ENCODE assay signal across 29 cellular contexts in the genomic region with DNA sequence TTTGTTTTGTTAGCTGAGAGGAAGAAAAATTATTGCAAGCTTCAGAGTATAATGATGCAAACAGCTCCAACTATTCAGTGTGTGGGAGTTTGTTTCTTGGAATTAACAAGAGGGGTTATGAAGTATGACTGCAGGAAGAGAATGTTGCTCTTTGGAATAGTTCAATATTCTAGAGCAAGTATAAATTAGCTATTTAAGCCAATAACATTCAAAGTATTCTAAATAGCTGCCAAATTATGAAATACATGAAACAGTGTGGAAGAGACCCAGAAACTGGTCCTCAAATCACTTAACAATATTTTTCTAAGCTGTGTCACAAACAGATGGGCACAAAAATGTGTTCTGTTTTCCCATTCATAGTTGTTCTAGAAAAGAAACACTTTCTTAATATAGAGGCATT. TPM values are rescaled to one million over a fixed set of nuclear protein-coding genes. Genes with fewer than 3 reads are reported as not detected.
"Had no signal": no experiment of that assay in that cellular context is flagged by ENCODE, and none has a peak within 500 bp of the region (broad histone marks: within the 10 kb centered on the region; RNA-seq: fewer than 3 reads in every experiment).

No MANE protein-coding gene starts in this region.

- H3K9ac ChIP-seq: parathyroid adenoma had no signal

- H3K9me3 Mint-ChIP-seq: activated CD4-positive, alpha-beta memory T cell treated with anti-CD3 and anti-CD28 coated beads, Interleukin-2, amount 10 ng/mL, durations not matched to agents 7 days and 5 days; activated CD4-positive, alpha-beta T cell treated with anti-CD3 and anti-CD28 coated beads, Interleukin-2, amount 10 ng/mL, durations not matched to agents 24 days and 14 days; activated naive CD4-positive, alpha-beta T cell treated with anti-CD3 and anti-CD28 coated beads, Interleukin-2, amount 50 U/mL, for 24 hours; activated T-helper 1 cell treated with anti-CD3 and anti-CD28 coated beads, Interleukin-12 subunit alpha, Interleukin-12 subunit beta, Interleukin-2, Interleukin-4 antibody, amounts not matched to agents 30 ng/mL and 10 ng/mL and 1 ng/mL, durations not matched to agents 14 hours and 24 hours and 36 hours; effector memory CD8-positive, alpha-beta T cell had no signal

- H3K4me1 ChIP-seq: ascending aorta, parathyroid adenoma, stomach, transverse colon, uterus had no signal

- H2AFZ ChIP-seq: parathyroid adenoma had no signal

- H3K4me3 ChIP-seq: ascending aorta, dorsolateral prefrontal cortex, smooth muscle cell, stomach, transverse colon, uterus had no signal

- H3K27ac ChIP-seq: ascending aorta, brain microvascular endothelial cell, dorsolateral prefrontal cortex, parathyroid adenoma, stomach, transverse colon, uterus had no signal

- H3K27me3 Mint-ChIP-seq: stimulated activated memory B cell treated with anti-CD40 and anti-IgM and Interleukin-4, amounts not matched to agents 10 μg/mL and 1 μg/mL and 100 μg/mL, for 72 hours had no signal

- H3K36me3 Mint-ChIP-seq: activated naive CD4-positive, alpha-beta T cell treated with anti-CD3 and anti-CD28 coated beads, Interleukin-2, amount 50 U/mL, for 24 hours; immature natural killer cell; natural killer cell; stimulated activated memory B cell treated with anti-CD40 and anti-IgM and Interleukin-4, amounts not matched to agents 10 μg/mL and 1 μg/mL and 100 μg/mL, for 72 hours had no signal

- H3K4me2 ChIP-seq: smooth muscle cell had no signal

- H3K79me2 ChIP-seq: parathyroid adenoma had no signal

- DNase-seq: activated CD4-positive, alpha-beta memory T cell treated with anti-CD3 and anti-CD28 coated beads, Interleukin-2, amount 10 ng/mL, durations not matched to agents 7 days and 5 days; activated CD4-positive, alpha-beta T cell treated with anti-CD3 and anti-CD28 coated beads, Interleukin-2, amount 10 ng/mL, durations not matched to agents 24 days and 14 days; activated gamma-delta T cell treated with Interleukin-2 at 50 U/mL for 16 hours; brain microvascular endothelial cell; central memory CD4-positive, alpha-beta T cell; dorsolateral prefrontal cortex; effector memory CD8-positive, alpha-beta T cell; immature natural killer cell; mammary epithelial cell; midbrain; natural killer cell; stimulated activated CD4-positive, alpha-beta T cell treated with anti-CD3 and anti-CD28 coated beads, Interleukin-15, amount 100 ng/mL, for 24 hours; stomach; SW 1271; T-helper 17 cell; transverse colon; uterus had no signal

- H3K4me3 Mint-ChIP-seq: activated CD4-positive, alpha-beta memory T cell treated with anti-CD3 and anti-CD28 coated beads, Interleukin-2, amount 10 ng/mL, durations not matched to agents 7 days and 5 days; activated CD4-positive, alpha-beta T cell treated with anti-CD3 and anti-CD28 coated beads, Interleukin-2, amount 10 ng/mL, durations not matched to agents 24 days and 14 days; activated naive CD4-positive, alpha-beta T cell treated with anti-CD3 and anti-CD28 coated beads, Interleukin-2, amount 50 U/mL, for 24 hours; activated T-helper 1 cell treated with anti-CD3 and anti-CD28 coated beads, Interleukin-12 subunit alpha, Interleukin-12 subunit beta, Interleukin-2, Interleukin-4 antibody, amounts not matched to agents 30 ng/mL and 10 ng/mL and 1 ng/mL, durations not matched to agents 14 hours and 24 hours and 36 hours; effector memory CD8-positive, alpha-beta T cell; immature natural killer cell; natural killer cell; stimulated activated memory B cell treated with anti-CD40 and anti-IgM and Interleukin-4, amounts not matched to agents 10 μg/mL and 1 μg/mL and 100 μg/mL, for 72 hours; T-helper 17 cell had no signal

- H3K4me1 Mint-ChIP-seq: activated CD4-positive, alpha-beta memory T cell treated with anti-CD3 and anti-CD28 coated beads, Interleukin-2, amount 10 ng/mL, durations not matched to agents 7 days and 5 days; activated CD4-positive, alpha-beta T cell treated with anti-CD3 and anti-CD28 coated beads, Interleukin-2, amount 10 ng/mL, durations not matched to agents 24 days and 14 days; activated naive CD4-positive, alpha-beta T cell treated with anti-CD3 and anti-CD28 coated beads, Interleukin-2, amount 50 U/mL, for 24 hours; immature natural killer cell; natural killer cell; stimulated activated memory B cell treated with anti-CD40 and anti-IgM and Interleukin-4, amounts not matched to agents 10 μg/mL and 1 μg/mL and 100 μg/mL, for 72 hours; T-helper 17 cell had no signal

- H3K36me3 ChIP-seq: ascending aorta, brain microvascular endothelial cell, stomach, transverse colon, uterus had no signal

- H3K27me3 ChIP-seq: ascending aorta, brain microvascular endothelial cell, dorsolateral prefrontal cortex, stomach, transverse colon, uterus had no signal

- H3K9me3 ChIP-seq: ascending aorta, stomach, transverse colon, uterus had no signal

- H3K27ac Mint-ChIP-seq: activated CD4-positive, alpha-beta memory T cell treated with anti-CD3 and anti-CD28 coated beads, Interleukin-2, amount 10 ng/mL, durations not matched to agents 7 days and 5 days; activated CD4-positive, alpha-beta T cell treated with anti-CD3 and anti-CD28 coated beads, Interleukin-2, amount 10 ng/mL, durations not matched to agents 24 days and 14 days; activated naive CD4-positive, alpha-beta T cell treated with anti-CD3 and anti-CD28 coated beads, Interleukin-2, amount 50 U/mL, for 24 hours; activated T-helper 1 cell treated with anti-CD3 and anti-CD28 coated beads, Interleukin-12 subunit alpha, Interleukin-12 subunit beta, Interleukin-2, Interleukin-4 antibody, amounts not matched to agents 30 ng/mL and 10 ng/mL and 1 ng/mL, durations not matched to agents 14 hours and 24 hours and 36 hours; effector memory CD8-positive, alpha-beta T cell; immature natural killer cell; natural killer cell; stimulated activated memory B cell treated with anti-CD40 and anti-IgM and Interleukin-4, amounts not matched to agents 10 μg/mL and 1 μg/mL and 100 μg/mL, for 72 hours; T-helper 17 cell had no signal

RNA-seq across cellular contexts. Expression of gene SLCO6A1, which starts 48.9 kb away (rescaled TPM):
- total RNA-seq: activated CD4-positive, alpha-beta memory T cell treated with anti-CD3 and anti-CD28 coated beads, Interleukin-2, amount 10 ng/mL, durations not matched to agents 7 days and 5 days; activated CD4-positive, alpha-beta T cell treated with anti-CD3 and anti-CD28 coated beads, Interleukin-2, amount 10 ng/mL, durations not matched to agents 24 days and 14 days; activated T-helper 1 cell treated with anti-CD3 and anti-CD28 coated beads, Interleukin-12 subunit alpha, Interleukin-12 subunit beta, Interleukin-2, Interleukin-4 antibody, amounts not matched to agents 30 ng/mL and 10 ng/mL and 1 ng/mL, durations not matched to agents 14 hours and 24 hours and 36 hours; ascending aorta; dorsolateral prefrontal cortex; endothelial cell of umbilical vein; esophagus mucosa; kidney epithelial cell; left lobe of liver; mammary epithelial cell; natural killer cell; sciatic nerve; stomach; T-helper 17 cell; transverse colon; uterus had no signal
- polyA plus RNA-seq: adipose tissue, endothelial cell of umbilical vein, immature natural killer cell, mammary epithelial cell, stomach had no signal
